Comparison of ENCODE assay signal across 13 cellular contexts in the genomic region with DNA sequence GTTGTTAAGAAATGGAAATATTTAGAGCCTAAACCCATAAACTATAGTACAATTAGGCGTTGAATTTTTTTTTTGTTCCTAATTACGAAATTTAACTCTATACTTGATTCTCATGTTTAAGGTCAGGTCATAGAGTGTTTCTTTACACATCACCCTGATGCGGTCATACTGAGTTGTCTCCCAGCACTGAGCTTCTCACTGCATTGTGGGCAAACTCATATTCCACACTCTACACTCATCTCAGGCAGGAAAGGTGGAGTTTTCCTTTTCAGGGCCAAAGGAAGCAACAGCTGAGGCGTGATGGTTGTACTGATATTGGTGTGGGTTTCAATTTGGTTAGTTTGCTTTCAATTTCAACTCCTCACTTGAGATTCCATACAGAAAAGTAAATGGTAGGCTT.
A peak's percentile ranks its signal among the peaks of the same experiment; 100 is the strongest.
DNase-seq lines count a peak whose midpoint lies in the region; ATAC-seq, FAIRE-seq and TF ChIP-seq lines count a peak whose summit lies in the region.
"Had no signal": no experiment of that assay in that cellular context is flagged by ENCODE, and none has a peak within 500 bp of the region (broad histone marks: within the 10 kb centered on the region; RNA-seq: fewer than 3 reads in every experiment).

No MANE protein-coding gene starts in this region.

- 60 to 72% methylated on average over 4 of the region's 4 CpGs for WGBS in heart right ventricle, 2 donors

- no peaks in the 10 kb centered on the region for H3K27me3 Mint-ChIP-seq in astrocyte (ENCODE audit: low read depth, unreplicated experiment)
- H3K27me3 Mint-ChIP-seq: activated naive CD4-positive, alpha-beta T cell treated with anti-CD3 and anti-CD28 coated beads, Interleukin-2, amount 50 U/mL, for 24 hours; IgD-negative memory B cell; stimulated activated naive B cell treated with anti-CD40 and anti-IgM and Interleukin-4, amounts not matched to agents 10 μg/mL and 1 μg/mL and 100 μg/mL, for 72 hours had no signal

- H3K9me3 ChIP-seq in astrocyte (ENCODE audit: insufficient read depth, low read depth, low read length) (no peaks in the 10 kb centered on the region), heart right ventricle (no peaks in the 10 kb centered on the region), skeletal muscle satellite cell (replicated peaks; ENCODE audit: low read length) (no peaks in the 10 kb centered on the region)

- H3K9ac ChIP-seq in astrocyte (ENCODE audit: low read length) = peak overlapping the region; percentile 57
- H3K9ac ChIP-seq in skeletal muscle satellite cell (ENCODE audit: low read depth, low read length) = peak overlapping the region; percentile 75

- H2AFZ ChIP-seq in astrocyte (ENCODE audit: low read depth, low read length) = peak overlapping the region; percentile 13

- TF ChIP-seq CTCF in astrocyte (IDR thresholded peaks at IDR 0.05; ENCODE audit: insufficient read depth, low read depth, low read length) = no peak
- no peak for TF ChIP-seq CTCF in heart right ventricle (IDR thresholded peaks at IDR 0.05)

- H3K36me3 ChIP-seq in astrocyte (ENCODE audit: insufficient read depth, low read length) = no peaks in the 10 kb centered on the region
- no peaks in the 10 kb centered on the region for H3K36me3 ChIP-seq in heart right ventricle
- H3K36me3 ChIP-seq in skeletal muscle satellite cell (ENCODE audit: insufficient read depth, low read length) = no peaks in the 10 kb centered on the region
- H3K36me3 ChIP-seq: WERI-Rb-1 had no signal

- DNase-seq in GM04504 (ENCODE audit: low read depth) = peak; percentile 64
- DNase-seq in astrocyte (ENCODE audit: low read depth) = peak; percentile 84
- peak in 1 of 2 donors; percentile 40 for DNase-seq in heart right ventricle
- no peak for DNase-seq in posterior vena cava (ENCODE audit: low spot score)
- DNase-seq in SK-N-DZ (ENCODE audit: low spot score) = no peak
- no peak for DNase-seq in hepatic stellate cell (ENCODE audit: low spot score)
- DNase-seq: NCI-H526 treated with DMSO at 0.1 percent for 48 hours; stimulated activated naive B cell treated with anti-CD40 and anti-IgM and Interleukin-4, amounts not matched to agents 10 μg/mL and 1 μg/mL and 100 μg/mL, for 72 hours; WERI-Rb-1 had no signal

- H3K4me2 ChIP-seq in astrocyte (ENCODE audit: low read length) = peak overlapping the region; percentile 72
- H3K4me2 ChIP-seq in skeletal muscle satellite cell (ENCODE audit: low read length) = peak overlapping the region; percentile 81

- H3K4me3 ChIP-seq in astrocyte (ENCODE audit: insufficient read depth, low read depth, low read length) = peak overlapping the region; percentile 27
- peak overlapping the region in 2 of 10 donors; percentile 1 to 21 for H3K4me3 ChIP-seq in heart right ventricle
- peak overlapping the region; percentile 62 for H3K4me3 ChIP-seq in skeletal muscle satellite cell (ENCODE audit: low read length)

- FAIRE-seq in astrocyte (lab: Jason Lieb, UNC) = peak; percentile 95

- ATAC-seq in heart right ventricle = peak; percentile 81 to 95 (median 91)
- ATAC-seq in GM19452 (IDR thresholded peaks at IDR 0.05; ENCODE audit: unreplicated experiment) = no peak
- ATAC-seq: stimulated activated naive B cell treated with anti-CD40 and anti-IgM and Interleukin-4, amounts not matched to agents 10 μg/mL and 1 μg/mL and 100 μg/mL, for 72 hours had no signal

- H3K9me3 Mint-ChIP-seq in astrocyte (ENCODE audit: unreplicated experiment) = no peaks in the 10 kb centered on the region
- H3K9me3 Mint-ChIP-seq: activated naive CD4-positive, alpha-beta T cell treated with anti-CD3 and anti-CD28 coated beads, Interleukin-2, amount 50 U/mL, for 24 hours had no signal

- no peaks in the 10 kb centered on the region for H4K20me1 ChIP-seq in astrocyte (ENCODE audit: insufficient read depth, low read length)

- no peaks in the 10 kb centered on the region for H3K36me3 Mint-ChIP-seq in astrocyte (ENCODE audit: low read depth, unreplicated experiment)
- H3K36me3 Mint-ChIP-seq: activated naive CD4-positive, alpha-beta T cell treated with anti-CD3 and anti-CD28 coated beads, Interleukin-2, amount 50 U/mL, for 24 hours; stimulated activated naive B cell treated with anti-CD40 and anti-IgM and Interleukin-4, amounts not matched to agents 10 μg/mL and 1 μg/mL and 100 μg/mL, for 72 hours had no signal

- peaks cover 20% of the 10 kb centered on the region for H3K4me1 Mint-ChIP-seq in astrocyte (ENCODE audit: low read depth, unreplicated experiment)
- H3K4me1 Mint-ChIP-seq: activated naive CD4-positive, alpha-beta T cell treated with anti-CD3 and anti-CD28 coated beads, Interleukin-2, amount 50 U/mL, for 24 hours; IgD-negative memory B cell; stimulated activated naive B cell treated with anti-CD40 and anti-IgM and Interleukin-4, amounts not matched to agents 10 μg/mL and 1 μg/mL and 100 μg/mL, for 72 hours had no signal

- peak overlapping the region; percentile 85 for H3K27ac ChIP-seq in astrocyte (ENCODE audit: low read depth, low read length)
- H3K27ac ChIP-seq in heart right ventricle = peak overlapping the region; percentile 6 to 85 (median 71)
- H3K27ac ChIP-seq: WERI-Rb-1 had no signal

- intact Hi-C loops in heart right ventricle (cut with DNase I) = loop anchor here in 4 of 10 donors (2.0 to 5.0 kb wide), 3 partner anchors 42 to 73 kb away; no protein-coding TSS in a partner anchor
- intact Hi-C loops in posterior vena cava (cut with DNase I) = no loop called here

- H3K27me3 ChIP-seq in astrocyte (ENCODE audit: insufficient read depth, low read length) (no peaks in the 10 kb centered on the region), heart right ventricle (no peaks in the 10 kb centered on the region), skeletal muscle satellite cell (ENCODE audit: control insufficient read depth, insufficient read depth, low read length) (no peaks in the 10 kb centered on the region)

- no peak overlapping the region for H3K4me3 Mint-ChIP-seq in astrocyte (ENCODE audit: unreplicated experiment)
- H3K4me3 Mint-ChIP-seq: activated naive CD4-positive, alpha-beta T cell treated with anti-CD3 and anti-CD28 coated beads, Interleukin-2, amount 50 U/mL, for 24 hours; IgD-negative memory B cell; stimulated activated naive B cell treated with anti-CD40 and anti-IgM and Interleukin-4, amounts not matched to agents 10 μg/mL and 1 μg/mL and 100 μg/mL, for 72 hours had no signal

- H3K79me2 ChIP-seq in astrocyte (ENCODE audit: insufficient read depth, low read length) = no peaks in the 10 kb centered on the region

- H3K27ac Mint-ChIP-seq in astrocyte (ENCODE audit: unreplicated experiment) = peak overlapping the region; percentile 49
- H3K27ac Mint-ChIP-seq: activated naive CD4-positive, alpha-beta T cell treated with anti-CD3 and anti-CD28 coated beads, Interleukin-2, amount 50 U/mL, for 24 hours; IgD-negative memory B cell; stimulated activated naive B cell treated with anti-CD40 and anti-IgM and Interleukin-4, amounts not matched to agents 10 μg/mL and 1 μg/mL and 100 μg/mL, for 72 hours had no signal

- H3K4me1 ChIP-seq in astrocyte (ENCODE audit: insufficient read depth, low read length) (peaks cover 19% of the 10 kb centered on the region), heart right ventricle (peaks cover 0 to 68% (median 43%) of the 10 kb centered on the region in 9 donors), skeletal muscle satellite cell (ENCODE audit: control insufficient read depth, insufficient read depth, low read length) (peaks cover 44% of the 10 kb centered on the region)

Comparison
In these comparisons a context has a peak if more than half of its experiments do, and no peak if none do; other contexts are left out.
1. DNase-seq: peak in GM04504 (single experiment) and astrocyte (single experiment); none in posterior vena cava (single experiment), SK-N-DZ (single experiment) and hepatic stellate cell (single experiment).